ENCODE assay signal across 10 cellular contexts in the genomic region with DNA sequence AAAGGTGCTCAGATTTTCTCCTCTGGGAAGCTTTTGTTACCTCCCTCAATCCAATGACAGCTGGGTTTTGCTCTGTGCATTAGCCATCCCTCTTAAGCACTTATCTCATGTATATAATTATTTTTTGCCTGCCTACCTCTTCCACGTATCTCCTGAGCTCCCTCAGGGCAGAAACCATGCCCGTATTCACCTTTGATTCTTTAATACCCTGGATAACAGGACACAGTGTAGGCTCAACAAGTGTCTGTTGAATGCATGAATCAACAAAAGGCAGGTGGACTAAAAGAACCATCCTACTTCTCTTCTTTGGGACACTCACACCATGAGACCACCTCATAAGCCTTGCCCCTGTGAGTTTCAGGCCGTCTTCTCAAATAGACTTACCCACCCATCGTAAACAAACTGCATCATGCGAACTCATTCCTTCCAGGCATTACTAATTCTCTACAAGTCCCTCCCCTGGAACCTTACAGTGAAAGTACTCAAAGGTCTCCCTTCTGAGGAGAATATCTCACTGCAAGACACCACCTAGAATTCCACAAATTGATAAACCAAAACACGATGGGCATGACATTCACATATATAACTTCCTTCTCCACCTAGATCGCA. TPM values are rescaled to one million over a fixed set of nuclear protein-coding genes. Genes with fewer than 3 reads are reported as not detected.
DNase-seq lines count a peak whose midpoint lies in the region; ATAC-seq and TF ChIP-seq lines count a peak whose summit lies in the region.
"Had no signal": no experiment of that assay in that cellular context is flagged by ENCODE, and none has a peak within 500 bp of the region (broad histone marks: within the 10 kb centered on the region; RNA-seq: fewer than 3 reads in every experiment).

No MANE protein-coding gene starts in this region.

- H3K36me3 ChIP-seq in CD4-positive, alpha-beta memory T cell (ENCODE audit: insufficient read depth, low read length) = no peaks in the 10 kb centered on the region
- peaks cover 4 to 5% of the 10 kb centered on the region in 2 experiments for H3K36me3 ChIP-seq in trophoblast cell (ENCODE audit: control insufficient read depth in 1 of 2, insufficient read depth in 2 of 2, low read length in 2 of 2)

- no peak overlapping the region for H3K9ac ChIP-seq in trophoblast cell (ENCODE audit: low read length)

- CTCF ChIA-PET in CD4-positive, alpha-beta memory T cell (lab: Charles Lee; ENCODE audit: partially characterized antibody) = no interaction called here
- CTCF ChIA-PET in RWPE1 (lab: Yijun Ruan, JAX) = interaction anchor here (0.7 kb wide), 1 partner anchor 1705 kb away, joined by 3 read pairs; no protein-coding TSS in a partner anchor

- H2BK120ac ChIP-seq in trophoblast cell (ENCODE audit: insufficient read depth, low read length, poor library complexity) = no peak overlapping the region

- H2BK12ac ChIP-seq in trophoblast cell (ENCODE audit: low read length) = no peak overlapping the region

- H3K27me3 ChIP-seq in CD4-positive, alpha-beta memory T cell (ENCODE audit: insufficient read depth, low read length) = no peaks in the 10 kb centered on the region
- H3K27me3 ChIP-seq in trophoblast cell (ENCODE audit: insufficient read depth, low read length) = no peaks in the 10 kb centered on the region

- H3K4me1 ChIP-seq in CD4-positive, alpha-beta memory T cell (ENCODE audit: insufficient read depth, low read length) = peaks cover 73% of the 10 kb centered on the region
- peaks cover 3% of the 10 kb centered on the region in 2 experiments for H3K4me1 ChIP-seq in trophoblast cell (ENCODE audit: control insufficient read depth in 1 of 2, insufficient read depth in 2 of 2, low read length in 2 of 2)

- no peak overlapping the region for H2AFZ ChIP-seq in trophoblast cell (ENCODE audit: insufficient read depth, low read length, poor library complexity)

- ATAC-seq in GM19397 (IDR thresholded peaks at IDR 0.05; ENCODE audit: unreplicated experiment) = no peak
- no peak for ATAC-seq in GM21390 (IDR thresholded peaks at IDR 0.05; ENCODE audit: unreplicated experiment)

- no peak overlapping the region for H4K12ac ChIP-seq in trophoblast cell (ENCODE audit: low read depth, low read length)

- TF ChIP-seq CTCF in choroid plexus epithelial cell (conservative IDR thresholded peaks at IDR 0.05; ENCODE audit: low read depth, low read length) = no peak
- TF ChIP-seq CTCF in RWPE1 (conservative IDR thresholded peaks at IDR 0.05; ENCODE audit: low read depth) = no peak

- peaks cover 10% of the 10 kb centered on the region for H3K79me2 ChIP-seq in trophoblast cell (ENCODE audit: control insufficient read depth, insufficient read depth, low read length, poor library complexity)

- peak overlapping the region in 5 of 7 donors; percentile 53 to 92 (median 57) for H3K27ac Mint-ChIP-seq in CD4-positive, alpha-beta memory T cell
- H3K27ac Mint-ChIP-seq in IgD-negative memory B cell = peak overlapping the region; percentile 49 to 80 (median 67)

- H3K18ac ChIP-seq in trophoblast cell (ENCODE audit: low read length) = no peak overlapping the region

- H3K9me3 Mint-ChIP-seq in CD4-positive, alpha-beta memory T cell = no peaks in the 10 kb centered on the region
- H3K9me3 Mint-ChIP-seq in IgD-negative memory B cell = no peaks in the 10 kb centered on the region

- no peak overlapping the region for H3K27ac ChIP-seq in CD4-positive, alpha-beta memory T cell (ENCODE audit: low read depth, low read length)
- no peak overlapping the region for H3K27ac ChIP-seq in trophoblast cell (ENCODE audit: low read depth, low read length)
- H3K27ac ChIP-seq in RWPE1 = no peak overlapping the region

- H4K91ac ChIP-seq in trophoblast cell (ENCODE audit: low read depth, low read length) = no peak overlapping the region

- H2BK5ac ChIP-seq in trophoblast cell (ENCODE audit: low read depth, low read length, poor library complexity) = no peak overlapping the region

- POLR2A ChIA-PET in CD4-positive, alpha-beta memory T cell (lab: Charles Lee; ENCODE audit: partially characterized antibody) = no interaction called here
- POLR2A ChIA-PET in RWPE1 (lab: Yijun Ruan, JAX; ENCODE audit: low non-redundant PET) = no interaction called here

- WGBS in trophoblast cell (ENCODE audit: extremely low coverage, insufficient coverage, insufficient read length) = no CpG with 5 or more reads among the region's 7 CpGs

- no peaks in the 10 kb centered on the region for H3K9me3 ChIP-seq in CD4-positive, alpha-beta memory T cell (ENCODE audit: control insufficient read depth in 1 of 2, low read length in 2 of 2)
- H3K9me3 ChIP-seq in trophoblast cell (ENCODE audit: insufficient read depth, low read depth, low read length) = no peaks in the 10 kb centered on the region

- no peak overlapping the region for H2AK5ac ChIP-seq in trophoblast cell (ENCODE audit: low read length)

- peaks cover 61 to 89% (median 76%) of the 10 kb centered on the region in 4 donors for H3K4me1 Mint-ChIP-seq in CD4-positive, alpha-beta memory T cell
- H3K4me1 Mint-ChIP-seq in IgD-negative memory B cell = peaks cover 54 to 68% (median 66%) of the 10 kb centered on the region in 3 donors

- no peak overlapping the region for H3K4me3 ChIP-seq in CD4-positive, alpha-beta memory T cell (ENCODE audit: low read length in 2 of 2)
- H3K4me3 ChIP-seq in choroid plexus epithelial cell (ENCODE audit: low read depth, low read length) = no peak overlapping the region
- H3K4me3 ChIP-seq in trophoblast cell (ENCODE audit: low read depth, low read length) = no peak overlapping the region
- H3K4me3 ChIP-seq: skin epidermis had no signal

- H3K36me3 Mint-ChIP-seq in CD4-positive, alpha-beta memory T cell = peaks cover 4 to 34% of the 10 kb centered on the region in 2 donors
- H3K36me3 Mint-ChIP-seq in IgD-negative memory B cell = peaks cover 21% of the 10 kb centered on the region

- no peak for DNase-seq in CD4-positive, alpha-beta memory T cell
- DNase-seq in choroid plexus epithelial cell (ENCODE audit: low read depth) (peak; percentile 27), trophoblast cell (peak; percentile 40 to 63), RWPE1 (ENCODE audit: low spot score) (no peak)
- DNase-seq in stimulated activated CD4-positive, alpha-beta T cell treated with anti-CD3 and anti-CD28 coated beads, Interleukin-2, amount 100 ng/mL, for 48 hours = no peak
- DNase-seq: activated CD4-positive, alpha-beta T cell treated with anti-CD3 and anti-CD28 coated beads for 48 hours had no signal

- H3K4ac ChIP-seq in trophoblast cell (ENCODE audit: low read depth, low read length) = peak overlapping the region; percentile 6

- peak overlapping the region in 3 of 8 donors; percentile 35 to 64 (median 60) for H3K4me3 Mint-ChIP-seq in CD4-positive, alpha-beta memory T cell
- H3K4me3 Mint-ChIP-seq in IgD-negative memory B cell = peak overlapping the region; percentile 94 to 98 (median 96)

- no peak overlapping the region for H3K4me2 ChIP-seq in trophoblast cell (ENCODE audit: low read length)

- intact Hi-C loops in CD4-positive, alpha-beta memory T cell (cut with micrococcal nuclease) = loop anchor here (10.0 kb wide), 1 partner anchor 467 kb away; no protein-coding TSS in a partner anchor

- H3K79me1 ChIP-seq in trophoblast cell (ENCODE audit: low read length) = peaks cover 10% of the 10 kb centered on the region

- no peak overlapping the region for H3K14ac ChIP-seq in trophoblast cell (ENCODE audit: low read length)

- H4K8ac ChIP-seq in trophoblast cell (ENCODE audit: low read depth, low read length) = no peak overlapping the region

- no peak overlapping the region for H3K23ac ChIP-seq in trophoblast cell (ENCODE audit: low read length)

- no peaks in the 10 kb centered on the region for H3K27me3 Mint-ChIP-seq in CD4-positive, alpha-beta memory T cell
- H3K27me3 Mint-ChIP-seq in IgD-negative memory B cell = no peaks in the 10 kb centered on the region

RNA-seq across cellular contexts. Expression of a gene that starts 3.2 kb away (rescaled TPM):
- total RNA-seq in CD4-positive, alpha-beta memory T cell = 10 to 100 TPM; 62.6 to 62.8 TPM
- polyA plus RNA-seq in CD4-positive, alpha-beta memory T cell = 10 to 100 TPM; 12.0 to 35.0 TPM
- 153 TPM for polyA plus RNA-seq in IgD-negative memory B cell
- polyA plus RNA-seq in trophoblast cell (2013) = 56.6 and 59.3 TPM in 2 replicates

Comparison
In these comparisons a context has a peak if more than half of its experiments do, and no peak if none do; other contexts are left out.
1. DNase-seq: peak in choroid plexus epithelial cell (single experiment) and trophoblast cell (2 of 2); none in CD4-positive, alpha-beta memory T cell (0 of 5), stimulated activated CD4-positive, alpha-beta T cell treated with anti-CD3 and anti-CD28 coated beads, Interleukin-2, amount 100 ng/mL, for 48 hours (0 of 2) and RWPE1 (single experiment).